In the genomic region with DNA sequence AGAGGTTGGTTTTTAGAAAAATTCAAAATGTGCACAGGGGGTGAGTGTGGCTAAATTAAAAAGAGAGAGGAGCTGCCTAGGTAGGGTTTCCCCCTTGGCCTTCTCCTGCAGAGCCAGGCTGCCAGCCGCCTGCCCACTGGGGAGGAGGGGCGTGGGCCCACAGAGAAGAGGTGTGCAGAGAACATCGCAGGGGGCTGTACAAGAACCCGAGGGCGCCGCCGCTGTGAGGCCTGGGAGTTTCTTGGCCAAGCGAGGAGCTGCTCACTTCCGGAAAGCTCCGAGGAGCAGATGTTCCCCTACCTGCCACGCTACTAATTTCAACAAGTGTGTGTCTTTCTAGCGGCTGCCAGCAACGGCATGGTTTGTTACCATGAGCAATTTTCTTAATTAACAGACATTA, we compare ENCODE assay signal across 21 cellular contexts.
DNase-seq lines count a peak whose midpoint lies in the region; TF ChIP-seq lines count a peak whose summit lies in the region.
"Had no signal": no experiment of that assay in that cellular context is flagged by ENCODE, and none has a peak within 500 bp of the region (broad histone marks: within the 10 kb centered on the region; RNA-seq: fewer than 3 reads in every experiment).

No MANE protein-coding gene starts in this region.

- peaks cover 5 to 24% (median 6%) of the 10 kb centered on the region in 3 donors for H3K36me3 ChIP-seq in tibial artery
- H3K36me3 ChIP-seq: brain microvascular endothelial cell, uterus had no signal

- no peaks in the 10 kb centered on the region for H3K27me3 ChIP-seq in tibial artery
- H3K27me3 ChIP-seq: brain microvascular endothelial cell, uterus had no signal

- intact Hi-C loops in tibial artery (cut with DNase I; ENCODE audit: low total_unique reads), result no loop called here

- no peaks in the 10 kb centered on the region for H3K9me3 ChIP-seq in tibial artery
- H3K9me3 ChIP-seq: thoracic aorta, uterus had no signal

- H3K4me3 ChIP-seq in tibial artery, result no peak overlapping the region
- H3K4me3 ChIP-seq: thoracic aorta, uterus had no signal

- H3K27ac ChIP-seq in tibial artery, result no peak overlapping the region
- H3K27ac ChIP-seq: brain microvascular endothelial cell, thoracic aorta, uterus had no signal

- H3K4me1 ChIP-seq in tibial artery, result peaks cover 0 to 15% (median 0%) of the 10 kb centered on the region in 4 donors

- no peak for TF ChIP-seq CTCF in tibial artery (IDR thresholded peaks at IDR 0.05)

- DNase-seq in COLO668 (lab: John Stamatoyannopoulos, UW; ENCODE audit: unreplicated experiment) (peak; percentile 65), COR-L47 (lab: John Stamatoyannopoulos, UW) (peak; percentile 96), NCI-H146 (lab: John Stamatoyannopoulos, UW) (peak; percentile 73), NCI-H774 (lab: John Stamatoyannopoulos, UW) (peak; percentile 64), tibial artery (no peak), Ammon's horn (ENCODE audit: low spot score) (no peak), islet precursor cell (no peak)
- DNase-seq: activated CD4-positive, alpha-beta T cell treated with anti-CD3 and anti-CD28 coated beads, Interleukin-2, amount 50 U/mL, for 48 hours; activated CD8-positive, alpha-beta memory T cell treated with anti-CD3 and anti-CD28 coated beads, Interleukin-2, amount 50 U/mL, for 4 hours; activated naive CD4-positive, alpha-beta T cell treated with anti-CD3 and anti-CD28 coated beads, Interleukin-2, amount 50 U/mL, for 16 hours; amniotic stem cell; brain microvascular endothelial cell; GDM1; KG1; left ventricle myocardium superior; MM.1S; naive thymus-derived CD4-positive, alpha-beta T cell; NCI-H1417 treated with DMSO at 0.1 percent for 48 hours; NCI-H446 treated with DMSO at 0.1 percent for 48 hours; uterus had no signal

Comparison
In these comparisons a context has a peak if more than half of its experiments do, and no peak if none do; other contexts are left out.
1. DNase-seq: peak in COLO668 (single experiment), COR-L47 (single experiment), NCI-H146 (single experiment) and NCI-H774 (single experiment); none in tibial artery (0 of 2), Ammon's horn (single experiment) and islet precursor cell (single experiment).